In genomic region chr5:133192716-133193115, GRCh38 we compare ENCODE assay signal across 31 cellular contexts.
"Had no signal": no experiment of that assay in that cellular context is flagged by ENCODE, and none has a peak within 500 bp of the region (broad histone marks: within the 10 kb centered on the region; RNA-seq: fewer than 3 reads in every experiment).

No MANE protein-coding gene starts in this region.

- H3K9me3 Mint-ChIP-seq: activated CD4-positive, alpha-beta memory T cell treated with anti-CD3 and anti-CD28 coated beads for 36 hours; activated naive CD4-positive, alpha-beta T cell treated with anti-CD3 and anti-CD28 coated beads for 36 hours; activated naive CD4-positive, alpha-beta T cell treated with anti-CD3 and anti-CD28 coated beads, Interleukin-2, amount 50 U/mL, for 24 hours; activated naive CD8-positive, alpha-beta T cell treated with anti-CD3 and anti-CD28 coated beads for 36 hours; activated naive CD8-positive, alpha-beta T cell treated with anti-CD3 and anti-CD28 coated beads, Interleukin-2, amount 50 U/mL, for 24 hours; activated T-helper 1 cell treated with anti-CD3 and anti-CD28 coated beads, Interleukin-12 subunit alpha, Interleukin-12 subunit beta, Interleukin-2, Interleukin-4 antibody, amounts not matched to agents 30 ng/mL and 10 ng/mL and 1 ng/mL, durations not matched to agents 14 hours and 24 hours and 36 hours; activated T-helper 2 cell treated with anti-CD3 and anti-CD28 coated beads, Interferon-gamma antibody, Interleukin-2, Interleukin-4, amounts not matched to agents 10 μg/mL and 5 μg/mL and 100 μg/mL, durations not matched to agents 14 hours and 24 hours and 36 hours; T-helper 2 cell treated with Interferon-gamma antibody and Interleukin-4, amounts not matched to agents 5 μg/mL and 100 μg/mL, for 36 hours had no signal

- H3K4me1 Mint-ChIP-seq: activated CD8-positive, alpha-beta memory T cell treated with anti-CD3 and anti-CD28 coated beads, Interleukin-2, amount 10 ng/mL, durations not matched to agents 7 days and 5 days; activated naive CD4-positive, alpha-beta T cell treated with anti-CD3 and anti-CD28 coated beads, Interleukin-2, amount 50 U/mL, for 24 hours; activated naive CD8-positive, alpha-beta T cell treated with anti-CD3 and anti-CD28 coated beads for 36 hours; activated naive CD8-positive, alpha-beta T cell treated with anti-CD3 and anti-CD28 coated beads, Interleukin-2, amount 50 U/mL, for 24 hours had no signal

- H3K27me3 ChIP-seq: body of pancreas, cardiac muscle cell, colonic mucosa had no signal

- H3K4me1 ChIP-seq: adrenal gland, body of pancreas, colonic mucosa had no signal

- FAIRE-seq: frontal cortex had no signal

- H3K27ac ChIP-seq: adrenal gland, body of pancreas, cardiac muscle cell, colonic mucosa had no signal

- H3K4me3 Mint-ChIP-seq: activated CD4-positive, alpha-beta memory T cell treated with anti-CD3 and anti-CD28 coated beads for 36 hours; activated CD8-positive, alpha-beta memory T cell treated with anti-CD3 and anti-CD28 coated beads, Interleukin-2, amount 10 ng/mL, durations not matched to agents 7 days and 5 days; activated CD8-positive, alpha-beta T cell treated with anti-CD3 and anti-CD28 coated beads, Interleukin-2, amount 10 ng/mL, durations not matched to agents 7 days and 5 days; activated naive CD4-positive, alpha-beta T cell treated with anti-CD3 and anti-CD28 coated beads for 36 hours; activated naive CD4-positive, alpha-beta T cell treated with anti-CD3 and anti-CD28 coated beads, Interleukin-2, amount 50 U/mL, for 24 hours; activated naive CD8-positive, alpha-beta T cell treated with anti-CD3 and anti-CD28 coated beads for 36 hours; activated naive CD8-positive, alpha-beta T cell treated with anti-CD3 and anti-CD28 coated beads, Interleukin-2, amount 50 U/mL, for 24 hours; activated T-helper 1 cell treated with anti-CD3 and anti-CD28 coated beads, Interleukin-12 subunit alpha, Interleukin-12 subunit beta, Interleukin-2, Interleukin-4 antibody, amounts not matched to agents 30 ng/mL and 10 ng/mL and 1 ng/mL, durations not matched to agents 14 hours and 24 hours and 36 hours; T-helper 17 cell; T-helper 2 cell treated with Interferon-gamma antibody and Interleukin-4, amounts not matched to agents 5 μg/mL and 100 μg/mL, for 36 hours had no signal

- H3K36me3 ChIP-seq: adrenal gland, cardiac muscle cell, colonic mucosa had no signal

- H3K27ac Mint-ChIP-seq: activated CD4-positive, alpha-beta memory T cell treated with anti-CD3 and anti-CD28 coated beads for 36 hours; activated CD8-positive, alpha-beta memory T cell treated with anti-CD3 and anti-CD28 coated beads, Interleukin-2, amount 10 ng/mL, durations not matched to agents 7 days and 5 days; activated CD8-positive, alpha-beta T cell treated with anti-CD3 and anti-CD28 coated beads, Interleukin-2, amount 10 ng/mL, durations not matched to agents 7 days and 5 days; activated naive CD4-positive, alpha-beta T cell treated with anti-CD3 and anti-CD28 coated beads for 36 hours; activated naive CD4-positive, alpha-beta T cell treated with anti-CD3 and anti-CD28 coated beads, Interleukin-2, amount 50 U/mL, for 24 hours; activated naive CD8-positive, alpha-beta T cell treated with anti-CD3 and anti-CD28 coated beads for 36 hours; activated naive CD8-positive, alpha-beta T cell treated with anti-CD3 and anti-CD28 coated beads, Interleukin-2, amount 50 U/mL, for 24 hours; activated T-helper 1 cell treated with anti-CD3 and anti-CD28 coated beads, Interleukin-12 subunit alpha, Interleukin-12 subunit beta, Interleukin-2, Interleukin-4 antibody, amounts not matched to agents 30 ng/mL and 10 ng/mL and 1 ng/mL, durations not matched to agents 14 hours and 24 hours and 36 hours; activated T-helper 2 cell treated with anti-CD3 and anti-CD28 coated beads, Interferon-gamma antibody, Interleukin-2, Interleukin-4, amounts not matched to agents 10 μg/mL and 5 μg/mL and 100 μg/mL, durations not matched to agents 14 hours and 24 hours and 36 hours; T-helper 17 cell; T-helper 2 cell treated with Interferon-gamma antibody and Interleukin-4, amounts not matched to agents 5 μg/mL and 100 μg/mL, for 36 hours had no signal

- H3K9me3 ChIP-seq: adrenal gland, body of pancreas, colonic mucosa had no signal

- H3K36me3 Mint-ChIP-seq: activated CD4-positive, alpha-beta memory T cell treated with anti-CD3 and anti-CD28 coated beads for 36 hours; activated CD8-positive, alpha-beta memory T cell treated with anti-CD3 and anti-CD28 coated beads, Interleukin-2, amount 10 ng/mL, durations not matched to agents 7 days and 5 days; activated naive CD4-positive, alpha-beta T cell treated with anti-CD3 and anti-CD28 coated beads, Interleukin-2, amount 50 U/mL, for 24 hours; activated naive CD8-positive, alpha-beta T cell treated with anti-CD3 and anti-CD28 coated beads for 36 hours had no signal

- H3K4me3 ChIP-seq: adrenal gland, body of pancreas, cardiac muscle cell, colonic mucosa had no signal

- ATAC-seq: activated CD8-positive, alpha-beta memory T cell treated with anti-CD3 and anti-CD28 coated beads, Interleukin-2, amount 10 ng/mL, durations not matched to agents 7 days and 5 days; activated CD8-positive, alpha-beta T cell treated with anti-CD3 and anti-CD28 coated beads, Interleukin-2, amount 10 ng/mL, durations not matched to agents 7 days and 5 days; activated naive CD8-positive, alpha-beta T cell treated with anti-CD3 and anti-CD28 coated beads, Interleukin-2, amount 50 U/mL, for 24 hours; body of pancreas; esophagus mucosa; T-helper 17 cell had no signal

- H3K27me3 Mint-ChIP-seq: activated CD4-positive, alpha-beta memory T cell treated with anti-CD3 and anti-CD28 coated beads for 36 hours; activated naive CD4-positive, alpha-beta T cell treated with anti-CD3 and anti-CD28 coated beads, Interleukin-2, amount 50 U/mL, for 24 hours; activated naive CD8-positive, alpha-beta T cell treated with anti-CD3 and anti-CD28 coated beads for 36 hours had no signal

- DNase-seq: activated CD4-positive, alpha-beta memory T cell treated with anti-CD3 and anti-CD28 coated beads for 36 hours; activated CD4-positive, alpha-beta T cell treated with anti-CD3 and anti-CD28 coated beads for 48 hours; activated CD8-positive, alpha-beta memory T cell treated with anti-CD3 and anti-CD28 coated beads, Interleukin-2, amount 10 ng/mL, durations not matched to agents 7 days and 5 days; activated CD8-positive, alpha-beta memory T cell treated with anti-CD3 and anti-CD28 coated beads, Interleukin-2, amount 50 U/mL, for 4 hours; activated CD8-positive, alpha-beta T cell treated with anti-CD3 and anti-CD28 coated beads, Interleukin-2, amount 10 ng/mL, durations not matched to agents 7 days and 5 days; activated effector memory CD4-positive, alpha-beta T cell treated with anti-CD3 and anti-CD28 coated beads, Interleukin-2, amount 50 U/mL, for 16 hours; activated naive CD4-positive, alpha-beta T cell treated with anti-CD3 and anti-CD28 coated beads for 36 hours; activated naive CD8-positive, alpha-beta T cell treated with anti-CD3 and anti-CD28 coated beads for 36 hours; activated naive CD8-positive, alpha-beta T cell treated with anti-CD3 and anti-CD28 coated beads, Interleukin-2, amount 50 U/mL, for 24 hours; activated T-cell treated with anti-CD3 and anti-CD28 coated beads, Interleukin-2, amount 50 U/mL, for 1 hour; activated T-cell treated with anti-CD3 and anti-CD28 coated beads, Interleukin-2, amount 50 U/mL, for 48 hours; adrenal gland; amygdala; aorta; body of pancreas; central memory CD4-positive, alpha-beta T cell; cerebellar nuclear complex; colonic mucosa; effector CD8-positive, alpha-beta T cell; foreskin fibroblast; head of caudate nucleus; T-helper 1 cell; T-helper 17 cell; T1000 had no signal
